15 cellular contexts compared by ENCODE assay signal in genomic region chr5:51387854-51388320, GRCh38. TPM values are rescaled to one million over a fixed set of nuclear protein-coding genes. Genes with fewer than 3 reads are reported as not detected.
DNase-seq lines count a peak whose midpoint lies in the region; TF ChIP-seq lines count a peak whose summit lies in the region.
"Had no signal": no experiment of that assay in that cellular context is flagged by ENCODE, and none has a peak within 500 bp of the region (broad histone marks: within the 10 kb centered on the region; RNA-seq: fewer than 3 reads in every experiment).

No MANE protein-coding gene starts in this region.

- peaks cover 0 to 48% of the 10 kb centered on the region in 2 experiments for H3K36me3 ChIP-seq in SK-N-SH (replicated peaks in 1 of 2; ENCODE audit: control insufficient read depth in 1 of 2, insufficient read depth in 2 of 2, low read length in 1 of 2)
- H3K36me3 ChIP-seq in mesenchymal stem cell (ENCODE audit: control insufficient read depth in 1 of 2, insufficient read depth in 2 of 2, low read depth in 1 of 2, low read length in 2 of 2): no peaks in the 10 kb centered on the region
- H3K36me3 ChIP-seq: BLaER1 treated with 17β-estradiol and CSF1 and Interleukin-3, amounts not matched to agents 10 nM and 100 nM; lower lobe of right lung had no signal

- H3K14ac ChIP-seq in mesenchymal stem cell (ENCODE audit: low read length in 2 of 2): peak overlapping the region in 1 of 2 experiments; percentile 89

- no peaks in the 10 kb centered on the region for H3K9me2 ChIP-seq in SK-N-SH

- H2AFZ ChIP-seq in SK-N-SH (ENCODE audit: low read depth): peak overlapping the region; percentile 48; the same call in 1 of the 2 replicates
- no peak overlapping the region for H2AFZ ChIP-seq in mesenchymal stem cell (ENCODE audit: low read depth, low read length)
- H2AFZ ChIP-seq: parathyroid adenoma had no signal

- peak overlapping the region; percentile 29 to 92 for H2BK12ac ChIP-seq in mesenchymal stem cell (ENCODE audit: low read length in 2 of 2)

- H3K9me3 ChIP-seq in SK-N-SH: no peaks in the 10 kb centered on the region
- no peaks in the 10 kb centered on the region for H3K9me3 ChIP-seq in mesenchymal stem cell (ENCODE audit: control insufficient read depth, low read length)
- H3K9me3 ChIP-seq: lower lobe of right lung had no signal

- no peak for TF ChIP-seq CTCF in Calu3 (IDR thresholded peaks at IDR 0.05; ENCODE audit: unreplicated experiment)
- TF ChIP-seq CTCF in SK-N-SH (IDR thresholded peaks at IDR 0.05): no peak

- peaks cover 13% of the 10 kb centered on the region for H3F3A ChIP-seq in SK-N-SH (replicated peaks; ENCODE audit: insufficient read depth)

- POLR2A ChIA-PET in SK-N-SH (lab: Yijun Ruan, JAX): interaction anchor here (0.6 to 15.0 kb wide), 14 partner anchors 10 to 1271 kb away, joined by 3 to 437 read pairs (median 8); no protein-coding TSS in a partner anchor

- peak overlapping the region; percentile 79 for H4K8ac ChIP-seq in mesenchymal stem cell (ENCODE audit: low read length)

- peaks cover 18% of the 10 kb centered on the region for H3K4me1 Mint-ChIP-seq in Calu3 (ENCODE audit: low read depth, unreplicated experiment)
- H3K4me1 Mint-ChIP-seq: activated T-helper 17 cell treated with anti-CD3 and anti-CD28 coated beads, Interleukin-2, amount 50 U/mL, for 72 hours had no signal

- DNase-seq in Calu3: peak; percentile 55
- peak; percentile 79 for DNase-seq in NCI-H1105 treated with DMSO at 0.1 percent for 48 hours (lab: John Stamatoyannopoulos, UW)
- no peak for DNase-seq in SK-N-SH
- DNase-seq in mesenchymal stem cell: no peak
- DNase-seq in NCI-H128 (lab: John Stamatoyannopoulos, UW; ENCODE audit: unreplicated experiment): no peak
- DNase-seq in AG20443 (ENCODE audit: low spot score): no peak
- no peak for DNase-seq in HPDE6-E6E7 (ENCODE audit: extremely low spot score)
- DNase-seq in hippocampal formation (lab: John Stamatoyannopoulos, UW): no peak
- DNase-seq: activated CD4-positive, alpha-beta T cell treated with anti-CD3 and anti-CD28 coated beads, Interleukin-2, amount 50 U/mL, for 4 hours; effector memory CD8-positive, alpha-beta T cell; lower lobe of right lung had no signal

- peak overlapping the region; percentile 67 for H4K91ac ChIP-seq in mesenchymal stem cell (ENCODE audit: low read length)

- 4% methylated on average over 10 of the region's 10 CpGs for WGBS in SK-N-SH (ENCODE audit: low lambda C conversion rate)
- 31% methylated on average over 9 of the region's 10 CpGs for WGBS in mesenchymal stem cell

- H3K4me3 ChIP-seq in SK-N-SH (ENCODE audit: low read depth in 2 of 2, low read length in 1 of 2) (peak overlapping the region; percentile 83 to 86), mesenchymal stem cell (ENCODE audit: insufficient read depth in 1 of 2, low read depth in 1 of 2, low read length in 2 of 2) (no peak overlapping the region)
- H3K4me3 ChIP-seq: lower lobe of right lung had no signal

- TF ChIP-seq RAD21 in SK-N-SH (IDR thresholded peaks at IDR 0.05; ENCODE audit: low read length): no peak

- no peaks in the 10 kb centered on the region for H3K79me1 ChIP-seq in mesenchymal stem cell (replicated peaks; ENCODE audit: low read length, poor library complexity, severe bottlenecking)

- H3K4me2 ChIP-seq in SK-N-SH (peak overlapping the region; percentile 85), mesenchymal stem cell (ENCODE audit: low read length, poor library complexity, severe bottlenecking) (no peak overlapping the region)

- no peaks in the 10 kb centered on the region for H3K9me3 Mint-ChIP-seq in Calu3 (ENCODE audit: low read depth, unreplicated experiment)
- H3K9me3 Mint-ChIP-seq: activated T-helper 17 cell treated with anti-CD3 and anti-CD28 coated beads, Interleukin-2, amount 50 U/mL, for 72 hours; T-helper 2 cell treated with Interferon-gamma antibody and Interleukin-4, amounts not matched to agents 5 μg/mL and 100 μg/mL, for 36 hours had no signal

- H3K27me3 ChIP-seq in SK-N-SH (ENCODE audit: insufficient read depth) (no peaks in the 10 kb centered on the region), mesenchymal stem cell (ENCODE audit: control insufficient read depth in 1 of 2, insufficient read depth in 1 of 2, low read length in 2 of 2) (peaks cover 80 to 92% of the 10 kb centered on the region in 2 experiments)

- peak overlapping the region; percentile 64 to 89 for H3K18ac ChIP-seq in mesenchymal stem cell (ENCODE audit: low read depth in 1 of 2, low read length in 2 of 2)

- CTCF ChIA-PET in Calu3 (lab: Charles Lee) (no interaction called here), SK-N-SH (lab: Yijun Ruan, JAX) (interaction anchor here (0.7 to 2.3 kb wide), 12 partner anchors 8 to 611 kb away, joined by 3 to 8 read pairs (median 3); no protein-coding TSS in a partner anchor)

- H3K79me2 ChIP-seq in SK-N-SH (ENCODE audit: insufficient read depth): peaks cover 92% of the 10 kb centered on the region
- H3K79me2 ChIP-seq: parathyroid adenoma had no signal

- H2BK5ac ChIP-seq in mesenchymal stem cell (ENCODE audit: low read depth, low read length, poor library complexity, severe bottlenecking): no peak overlapping the region

- peaks cover 65% of the 10 kb centered on the region for H3K36me3 Mint-ChIP-seq in Calu3 (ENCODE audit: insufficient read depth, unreplicated experiment)

- H3K9ac ChIP-seq in SK-N-SH: peak overlapping the region; percentile 77
- no peak overlapping the region for H3K9ac ChIP-seq in mesenchymal stem cell (ENCODE audit: low read length)
- H3K9ac ChIP-seq: parathyroid adenoma had no signal

- no peaks in the 10 kb centered on the region for H4K20me1 ChIP-seq in SK-N-SH (ENCODE audit: insufficient read depth)
- H4K20me1 ChIP-seq: BLaER1 treated with 17β-estradiol and CSF1 and Interleukin-3, amounts not matched to agents 10 nM and 100 nM had no signal

- no peak for TF ChIP-seq EP300 in SK-N-SH (IDR thresholded peaks at IDR 0.05; ENCODE audit: borderline replicate concordance in 1 of 2, low read depth in 1 of 2, low read length in 1 of 2)

- H2AK5ac ChIP-seq in mesenchymal stem cell (ENCODE audit: low read length, severe bottlenecking): no peak overlapping the region

- no peak overlapping the region for H2BK15ac ChIP-seq in mesenchymal stem cell (ENCODE audit: low read depth, poor library complexity, severe bottlenecking)

- H3K4me1 ChIP-seq in SK-N-SH (ENCODE audit: control insufficient read depth in 1 of 2, insufficient read depth in 2 of 2, low read depth in 1 of 2, low read length in 1 of 2) (peaks cover 4 to 13% of the 10 kb centered on the region in 2 experiments; a peak in 3 of 4 replicates), mesenchymal stem cell (ENCODE audit: control insufficient read depth, insufficient read depth, low read depth, low read length) (peaks cover 20% of the 10 kb centered on the region)
- H3K4me1 ChIP-seq: parathyroid adenoma had no signal

- H3K27ac ChIP-seq in SK-N-SH (ENCODE audit: low read depth in 2 of 2, low read length in 1 of 2): peak overlapping the region; percentile 88 to 100
- no peak overlapping the region for H3K27ac ChIP-seq in mesenchymal stem cell (ENCODE audit: low read length, poor library complexity, severe bottlenecking)
- H3K27ac ChIP-seq: BLaER1 treated with 17β-estradiol and CSF1 and Interleukin-3, amounts not matched to agents 10 nM and 100 nM; lower lobe of right lung; parathyroid adenoma had no signal

- peak overlapping the region in 1 of 2 experiments; percentile 46 for H3K23ac ChIP-seq in mesenchymal stem cell (ENCODE audit: low read length in 2 of 2)

- H3K27ac Mint-ChIP-seq in Calu3 (ENCODE audit: unreplicated experiment): peak overlapping the region; percentile 89
- H3K27ac Mint-ChIP-seq: activated T-helper 17 cell treated with anti-CD3 and anti-CD28 coated beads, Interleukin-2, amount 50 U/mL, for 72 hours; effector memory CD8-positive, alpha-beta T cell; T-helper 2 cell treated with Interferon-gamma antibody and Interleukin-4, amounts not matched to agents 5 μg/mL and 100 μg/mL, for 36 hours had no signal

- intact Hi-C loops in Calu3 (cut with micrococcal nuclease; ENCODE audit: unreplicated experiment): loop anchor here (10.0 kb wide), 2 partner anchors 267 to 423 kb away; no protein-coding TSS in a partner anchor

- H3K4ac ChIP-seq in mesenchymal stem cell (ENCODE audit: low read depth in 1 of 2, low read length in 2 of 2): peak overlapping the region; percentile 10 to 59

- BruUV-seq in Calu3 (replicated peaks; lab: Mats Ljungman, UMichigan): no TSS peak

- peak overlapping the region; percentile 91 for H3K4me3 Mint-ChIP-seq in Calu3 (ENCODE audit: low read depth, unreplicated experiment)
- H3K4me3 Mint-ChIP-seq: activated T-helper 17 cell treated with anti-CD3 and anti-CD28 coated beads, Interleukin-2, amount 50 U/mL, for 72 hours; effector memory CD8-positive, alpha-beta T cell; T-helper 2 cell treated with Interferon-gamma antibody and Interleukin-4, amounts not matched to agents 5 μg/mL and 100 μg/mL, for 36 hours had no signal

- no peaks in the 10 kb centered on the region for H3K27me3 Mint-ChIP-seq in Calu3 (ENCODE audit: unreplicated experiment)

- no peak overlapping the region for H2BK120ac ChIP-seq in mesenchymal stem cell (ENCODE audit: low read depth, low read length)

TF ChIP-seq in SK-N-SH, 30 proteins besides CTCF, POLR2A, EP300 and RAD21:
- TF ChIP-seq MXI1 (IDR thresholded peaks at IDR 0.05; ENCODE audit: low read depth, low read length): peak; percentile 42; the same call in 1 of the 2 replicates
- TF ChIP-seq, protein P1, sequence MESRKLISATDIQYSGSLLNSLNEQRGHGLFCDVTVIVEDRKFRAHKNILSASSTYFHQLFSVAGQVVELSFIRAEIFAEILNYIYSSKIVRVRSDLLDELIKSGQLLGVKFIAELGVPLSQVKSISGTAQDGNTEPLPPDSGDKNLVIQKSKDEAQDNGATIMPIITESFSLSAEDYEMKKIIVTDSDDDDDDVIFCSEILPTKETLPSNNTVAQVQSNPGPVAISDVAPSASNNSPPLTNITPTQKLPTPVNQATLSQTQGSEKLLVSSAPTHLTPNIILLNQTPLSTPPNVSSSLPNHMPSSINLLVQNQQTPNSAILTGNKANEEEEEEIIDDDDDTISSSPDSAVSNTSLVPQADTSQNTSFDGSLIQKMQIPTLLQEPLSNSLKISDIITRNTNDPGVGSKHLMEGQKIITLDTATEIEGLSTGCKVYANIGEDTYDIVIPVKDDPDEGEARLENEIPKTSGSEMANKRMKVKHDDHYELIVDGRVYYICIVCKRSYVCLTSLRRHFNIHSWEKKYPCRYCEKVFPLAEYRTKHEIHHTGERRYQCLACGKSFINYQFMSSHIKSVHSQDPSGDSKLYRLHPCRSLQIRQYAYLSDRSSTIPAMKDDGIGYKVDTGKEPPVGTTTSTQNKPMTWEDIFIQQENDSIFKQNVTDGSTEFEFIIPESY (IDR thresholded peaks at IDR 0.05; ENCODE audit: borderline replicate concordance, low read depth): no peak
TF ChIP-seq in SK-N-SH: peak in this region for 1.

RNA-seq across cellular contexts. Expression of gene ISL1, which starts 4.6 kb away (rescaled TPM):
- 9.4 and 11.7 TPM in 2 replicates for total RNA-seq in Calu3 (2022)
- polyA plus RNA-seq in SK-N-SH (2012; rRNA removed): 15.2 and 15.5 TPM in 2 replicates
- 14.6 and 20.2 TPM in 2 replicates for polyA plus RNA-seq in SK-N-SH (2012; cell fraction: cytosol; rRNA removed)
- 22.3 and 38.7 TPM in 2 replicates for polyA plus RNA-seq in SK-N-SH (2012; cell fraction: nucleus; rRNA removed)
- 5.6 TPM for polyA plus RNA-seq in mesenchymal stem cell (2013, experiment 1 of 2)
- polyA plus RNA-seq in mesenchymal stem cell (2013, experiment 2 of 2): 5.6 TPM
- total RNA-seq: activated T-helper 17 cell treated with anti-CD3 and anti-CD28 coated beads, Interleukin-2, amount 50 U/mL, for 72 hours had no signal

Comparison
In these comparisons a context has a peak if more than half of its experiments do, and no peak if none do; other contexts are left out.
1. DNase-seq: peak in Calu3 (single experiment) and NCI-H1105 treated with DMSO at 0.1 percent for 48 hours (single experiment); none in SK-N-SH (single experiment), mesenchymal stem cell (single experiment), NCI-H128 (single experiment), AG20443 (single experiment), HPDE6-E6E7 (single experiment) and hippocampal formation (0 of 2).
2. H3K4me3 ChIP-seq: peak in SK-N-SH (2 of 2); none in mesenchymal stem cell (0 of 2).